ENCODE assay signal across 18 cellular contexts in the genomic region with DNA sequence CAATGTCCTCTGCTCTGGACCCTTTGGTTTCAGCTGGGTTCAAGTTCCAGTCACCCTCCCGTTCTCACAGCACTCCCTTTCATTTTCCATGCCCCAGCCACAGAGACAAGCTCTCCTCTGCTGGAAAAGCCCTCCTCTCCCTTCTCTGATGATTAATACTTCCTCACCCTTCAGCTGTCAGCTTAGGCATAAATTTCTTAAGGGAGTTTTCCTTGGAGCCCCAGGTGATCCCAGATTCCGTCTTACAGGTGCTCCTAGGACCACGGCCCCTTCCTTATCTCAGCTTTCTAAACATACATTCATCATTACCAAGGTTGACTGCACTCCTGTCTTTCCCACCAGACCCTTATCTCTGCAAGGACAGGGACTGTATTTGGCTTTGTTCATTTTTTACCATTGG. TPM values are rescaled to one million over a fixed set of nuclear protein-coding genes. Genes with fewer than 3 reads are reported as not detected.
"Had no signal": no experiment of that assay in that cellular context is flagged by ENCODE, and none has a peak within 500 bp of the region (broad histone marks: within the 10 kb centered on the region; RNA-seq: fewer than 3 reads in every experiment).

No MANE protein-coding gene starts in this region.

- H3K27ac Mint-ChIP-seq: activated B cell treated with CpG ODN at 0.5 μM for 24 hours; activated CD4-positive, alpha-beta T cell treated with anti-CD3 and anti-CD28 coated beads, Interleukin-2, amount 10 ng/mL, durations not matched to agents 7 days and 5 days; activated naive CD4-positive, alpha-beta T cell treated with anti-CD3 and anti-CD28 coated beads, Interleukin-2, amount 10 ng/mL, durations not matched to agents 7 days and 5 days; activated T-helper 17 cell treated with anti-CD3 and anti-CD28 coated beads, Interleukin-2, amount 50 U/mL, for 72 hours had no signal

- H3K9me3 ChIP-seq: adrenal gland, left lung, thyroid gland, uterus had no signal

- H3K36me3 Mint-ChIP-seq: activated naive CD4-positive, alpha-beta T cell treated with anti-CD3 and anti-CD28 coated beads, Interleukin-2, amount 10 ng/mL, durations not matched to agents 7 days and 5 days had no signal

- H3K4me1 Mint-ChIP-seq: activated CD4-positive, alpha-beta T cell treated with anti-CD3 and anti-CD28 coated beads, Interleukin-2, amount 10 ng/mL, durations not matched to agents 7 days and 5 days; activated naive CD4-positive, alpha-beta T cell treated with anti-CD3 and anti-CD28 coated beads, Interleukin-2, amount 10 ng/mL, durations not matched to agents 7 days and 5 days; activated T-helper 17 cell treated with anti-CD3 and anti-CD28 coated beads, Interleukin-2, amount 50 U/mL, for 72 hours had no signal

- H3K27me3 Mint-ChIP-seq: activated B cell treated with CpG ODN at 0.5 μM for 24 hours; activated CD4-positive, alpha-beta T cell treated with anti-CD3 and anti-CD28 coated beads, Interleukin-2, amount 10 ng/mL, durations not matched to agents 7 days and 5 days; activated naive CD4-positive, alpha-beta T cell treated with anti-CD3 and anti-CD28 coated beads, Interleukin-2, amount 10 ng/mL, durations not matched to agents 7 days and 5 days; activated T-helper 17 cell treated with anti-CD3 and anti-CD28 coated beads, Interleukin-2, amount 50 U/mL, for 72 hours had no signal

- H3K27ac ChIP-seq: left lung, uterus had no signal

- ATAC-seq: activated T-helper 17 cell treated with anti-CD3 and anti-CD28 coated beads, Interleukin-2, amount 50 U/mL, for 72 hours had no signal

- H3K36me3 ChIP-seq: uterus had no signal

- H3K27me3 ChIP-seq: adrenal gland, left lung, thyroid gland, uterus had no signal

- H3K4me3 Mint-ChIP-seq: activated B cell treated with CpG ODN at 0.5 μM for 24 hours; activated CD4-positive, alpha-beta T cell treated with anti-CD3 and anti-CD28 coated beads, Interleukin-2, amount 10 ng/mL, durations not matched to agents 7 days and 5 days; activated naive CD4-positive, alpha-beta T cell treated with anti-CD3 and anti-CD28 coated beads, Interleukin-2, amount 10 ng/mL, durations not matched to agents 7 days and 5 days; activated T-helper 17 cell treated with anti-CD3 and anti-CD28 coated beads, Interleukin-2, amount 50 U/mL, for 72 hours; nephron progenitor cell had no signal

- H3K4me3 ChIP-seq: adrenal gland, left lung, thyroid gland, uterus had no signal

- DNase-seq: activated B cell treated with CpG ODN at 0.5 μM for 24 hours; activated CD4-positive, alpha-beta T cell treated with anti-CD3 and anti-CD28 coated beads, Interleukin-2, amount 10 ng/mL, durations not matched to agents 7 days and 5 days; activated T-cell treated with anti-CD3 and anti-CD28 coated beads for 4 hours; adrenal gland; dermis blood vessel endothelial cell; glutamatergic neuron; left lung; nephron progenitor cell; stimulated activated CD4-positive, alpha-beta T cell treated with anti-CD3 and anti-CD28 coated beads, Interleukin-15, amount 100 ng/mL, for 24 hours; stimulated activated CD4-positive, alpha-beta T cell treated with anti-CD3 and anti-CD28 coated beads, Interleukin-4, amount 100 ng/mL, for 4 hours; T-helper 2 cell; thyroid gland; uterus had no signal

- H3K4me1 ChIP-seq: uterus had no signal

- H3K9me3 Mint-ChIP-seq: activated B cell treated with CpG ODN at 0.5 μM for 24 hours; activated CD4-positive, alpha-beta T cell treated with anti-CD3 and anti-CD28 coated beads, Interleukin-2, amount 10 ng/mL, durations not matched to agents 7 days and 5 days; activated naive CD4-positive, alpha-beta T cell treated with anti-CD3 and anti-CD28 coated beads, Interleukin-2, amount 10 ng/mL, durations not matched to agents 7 days and 5 days; activated T-helper 17 cell treated with anti-CD3 and anti-CD28 coated beads, Interleukin-2, amount 50 U/mL, for 72 hours; nephron progenitor cell had no signal

RNA-seq across cellular contexts. Expression of a gene that starts 10.4 kb away (rescaled TPM):
- total RNA-seq: activated CD4-positive, alpha-beta T cell treated with anti-CD3 and anti-CD28 coated beads, Interleukin-2, amount 10 ng/mL, durations not matched to agents 7 days and 5 days; activated CD8-positive, alpha-beta memory T cell treated with anti-CD3 and anti-CD28 coated beads for 36 hours; activated T-helper 17 cell treated with anti-CD3 and anti-CD28 coated beads, Interleukin-2, amount 50 U/mL, for 72 hours; dermis blood vessel endothelial cell; esophagus mucosa; osteocyte; uterus had no signal
